In the genomic region with DNA sequence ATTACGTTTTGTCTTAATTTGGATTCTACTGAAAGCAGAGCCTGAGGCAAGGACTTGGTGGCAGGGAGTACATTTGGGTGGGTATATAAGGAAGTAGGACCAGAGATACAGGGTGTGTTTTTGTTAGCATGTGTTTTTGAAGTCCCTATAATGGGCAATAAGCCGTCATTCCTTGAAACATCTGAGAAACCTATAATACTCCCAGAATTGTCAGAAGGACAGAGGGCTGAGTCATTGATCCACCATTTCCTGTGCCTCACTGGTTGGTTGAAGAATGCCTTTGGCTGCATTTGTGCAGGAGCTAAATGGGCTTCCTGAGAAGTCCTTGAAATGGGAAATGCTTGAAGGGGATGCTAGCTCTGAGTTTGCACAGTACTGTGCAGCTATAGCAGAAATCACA, we compare ENCODE assay signal across 13 cellular contexts.
DNase-seq lines count a peak whose midpoint lies in the region; ATAC-seq, FAIRE-seq and TF ChIP-seq lines count a peak whose summit lies in the region.
"Had no signal": no experiment of that assay in that cellular context is flagged by ENCODE, and none has a peak within 500 bp of the region (broad histone marks: within the 10 kb centered on the region; RNA-seq: fewer than 3 reads in every experiment).

No MANE protein-coding gene starts in this region.

- no peak for TF ChIP-seq CTCF in type B pancreatic cell (conservative IDR thresholded peaks at IDR 0.05)
- TF ChIP-seq CTCF in sigmoid colon (IDR thresholded peaks at IDR 0.05), result no peak

- no peaks in the 10 kb centered on the region for H3K36me3 ChIP-seq in SJSA1
- no peaks in the 10 kb centered on the region for H3K36me3 ChIP-seq in neuronal stem cell (replicated peaks in 1 of 2; ENCODE audit: control insufficient read depth in 2 of 2, insufficient read depth in 2 of 2, low read length in 2 of 2)
- H3K36me3 ChIP-seq in sigmoid colon, result no peaks in the 10 kb centered on the region

- TF ChIP-seq EP300 in sigmoid colon (IDR thresholded peaks at IDR 0.05), result no peak

- no peak overlapping the region for H4K8ac ChIP-seq in neuronal stem cell (ENCODE audit: low read depth, low read length)

- H3K4me3 Mint-ChIP-seq in type B pancreatic cell, result no peak overlapping the region
- H3K4me3 Mint-ChIP-seq: stimulated activated effector memory CD8-positive, alpha-beta T cell treated with anti-CD3 and anti-CD28 coated beads, Interleukin-12 subunit alpha, Interleukin-12 subunit beta, amount 100 ng/mL, for 72 hours had no signal

- H2BK15ac ChIP-seq in neuronal stem cell (ENCODE audit: low read length), result no peak overlapping the region

- WGBS in neuronal stem cell (ENCODE audit: extremely low coverage in 2 of 2, insufficient read length in 2 of 2, insufficient replicate concordance in 1 of 2), 2 donors, result no CpG with 5 or more reads among the region's 2 CpGs
- 31 to 77% methylated on average over 2 of the region's 2 CpGs for WGBS in sigmoid colon, 2 donors

- H3K23ac ChIP-seq in neuronal stem cell (ENCODE audit: low read depth, low read length, poor library complexity), result no peak overlapping the region

- H3K18ac ChIP-seq in neuronal stem cell (ENCODE audit: low read length), result no peak overlapping the region

- no peaks in the 10 kb centered on the region for H3K9me3 Mint-ChIP-seq in type B pancreatic cell
- H3K9me3 Mint-ChIP-seq: stimulated activated effector memory CD8-positive, alpha-beta T cell treated with anti-CD3 and anti-CD28 coated beads, Interleukin-12 subunit alpha, Interleukin-12 subunit beta, amount 100 ng/mL, for 72 hours had no signal

- H2BK120ac ChIP-seq in neuronal stem cell (ENCODE audit: low read depth, low read length), result no peak overlapping the region

- intact Hi-C loops in sigmoid colon (cut with DNase I), result no loop called here

- H3K9me3 ChIP-seq in SJSA1 (replicated peaks) (no peaks in the 10 kb centered on the region), neuronal stem cell (replicated peaks in 1 of 2; ENCODE audit: control insufficient read depth in 2 of 2, insufficient read depth in 1 of 2, low read depth in 1 of 2, low read length in 2 of 2) (no peaks in the 10 kb centered on the region), sigmoid colon (no peaks in the 10 kb centered on the region)

- H3K4me1 Mint-ChIP-seq in type B pancreatic cell (ENCODE audit: unreplicated experiment), result no peaks in the 10 kb centered on the region
- H3K4me1 Mint-ChIP-seq: stimulated activated effector memory CD8-positive, alpha-beta T cell treated with anti-CD3 and anti-CD28 coated beads, Interleukin-12 subunit alpha, Interleukin-12 subunit beta, amount 100 ng/mL, for 72 hours had no signal

- DNase-seq in ELF-1 (ENCODE audit: low read depth, low spot score) (peak; percentile 25), SJSA1 (ENCODE audit: low read depth in 1 of 2, low spot score in 2 of 2) (peak in 1 of 2 experiments; percentile 36), fibroblast of gingiva (ENCODE audit: low read depth) (peak; percentile 5), neuronal stem cell (ENCODE audit: low spot score) (no peak), type B pancreatic cell (ENCODE audit: extremely low spot score, unreplicated experiment) (no peak), sigmoid colon (no peak), GM19239 (ENCODE audit: insufficient read length, low spot score) (no peak)
- DNase-seq: activated CD8-positive, alpha-beta memory T cell treated with anti-CD3 and anti-CD28 coated beads, Interleukin-2, amount 50 U/mL, for 48 hours; anterior cingulate cortex; NCI-H1417 treated with DMSO at 0.1 percent for 48 hours; stimulated activated CD4-positive, alpha-beta T cell treated with anti-CD3 and anti-CD28 coated beads, Interleukin-15, amount 100 ng/mL, for 24 hours had no signal

- no peak overlapping the region for H3K9ac ChIP-seq in neuronal stem cell (ENCODE audit: low read depth, low read length, poor library complexity)

- H3K4me3 ChIP-seq in SJSA1 (no peak overlapping the region), neuronal stem cell (ENCODE audit: low read length in 2 of 2) (no peak overlapping the region), sigmoid colon (no peak overlapping the region)

- H2AFZ ChIP-seq in neuronal stem cell (ENCODE audit: low read length), result peak overlapping the region; percentile 49

- H3K27me3 ChIP-seq in SJSA1 (replicated peaks) (no peaks in the 10 kb centered on the region), neuronal stem cell (ENCODE audit: control insufficient read depth in 3 of 3, insufficient read depth in 3 of 3, low read depth in 1 of 3, low read length in 3 of 3) (no peaks in the 10 kb centered on the region), sigmoid colon (no peaks in the 10 kb centered on the region)

- no peak overlapping the region for H3K27ac Mint-ChIP-seq in type B pancreatic cell
- H3K27ac Mint-ChIP-seq: stimulated activated effector memory CD8-positive, alpha-beta T cell treated with anti-CD3 and anti-CD28 coated beads, Interleukin-12 subunit alpha, Interleukin-12 subunit beta, amount 100 ng/mL, for 72 hours had no signal

- H3K4me2 ChIP-seq in neuronal stem cell (ENCODE audit: insufficient read depth, low read length, poor library complexity, severe bottlenecking), result no peak overlapping the region

- H3K14ac ChIP-seq in neuronal stem cell (ENCODE audit: low read length), result no peak overlapping the region

- no peak for ATAC-seq in HG03520 (IDR thresholded peaks at IDR 0.05; ENCODE audit: unreplicated experiment)
- ATAC-seq: stimulated activated effector memory CD8-positive, alpha-beta T cell treated with anti-CD3 and anti-CD28 coated beads, Interleukin-12 subunit alpha, Interleukin-12 subunit beta, amount 100 ng/mL, for 72 hours had no signal

- H3K27me3 Mint-ChIP-seq in type B pancreatic cell, result no peaks in the 10 kb centered on the region

- H3K4ac ChIP-seq in neuronal stem cell (ENCODE audit: low read length), result no peak overlapping the region

- H3K4me1 ChIP-seq in SJSA1 (replicated peaks) (peaks cover 9% of the 10 kb centered on the region), neuronal stem cell (ENCODE audit: control insufficient read depth in 2 of 2, insufficient read depth in 1 of 2, low read depth in 1 of 2, low read length in 2 of 2) (peaks cover 0 to 13% of the 10 kb centered on the region in 2 donors), sigmoid colon (no peaks in the 10 kb centered on the region)

- FAIRE-seq in GM19239 (lab: Jason Lieb, UNC), result no peak

- no peak for TF ChIP-seq POLR2A in sigmoid colon (IDR thresholded peaks at IDR 0.05)

- H3K27ac ChIP-seq in SJSA1 (peak overlapping the region; percentile 38; the same call in 1 of the 2 replicates), neuronal stem cell (replicated peaks; ENCODE audit: low read length) (no peak overlapping the region), sigmoid colon (no peak overlapping the region)

- no peak overlapping the region for H4K91ac ChIP-seq in neuronal stem cell (ENCODE audit: low read depth, low read length, poor library complexity)

- no peak overlapping the region for H2BK12ac ChIP-seq in neuronal stem cell (ENCODE audit: low read length)

- H3K36me3 Mint-ChIP-seq in type B pancreatic cell, result no peaks in the 10 kb centered on the region
- H3K36me3 Mint-ChIP-seq: stimulated activated effector memory CD8-positive, alpha-beta T cell treated with anti-CD3 and anti-CD28 coated beads, Interleukin-12 subunit alpha, Interleukin-12 subunit beta, amount 100 ng/mL, for 72 hours had no signal

- no peaks in the 10 kb centered on the region for H3K79me1 ChIP-seq in neuronal stem cell (ENCODE audit: low read depth, low read length)

- H2BK5ac ChIP-seq in neuronal stem cell (ENCODE audit: low read length), result no peak overlapping the region

- H2AK5ac ChIP-seq in neuronal stem cell (ENCODE audit: low read depth, low read length), result no peak overlapping the region

Comparison
In these comparisons a context has a peak if more than half of its experiments do, and no peak if none do; other contexts are left out.
1. DNase-seq: peak in ELF-1 (single experiment) and fibroblast of gingiva (single experiment); none in neuronal stem cell (single experiment), type B pancreatic cell (single experiment), sigmoid colon (single experiment) and GM19239 (single experiment).